Comparison of ENCODE assay signal across 9 cellular contexts in genomic region chr18:49399003-49399402, GRCh38.
DNase-seq lines count a peak whose midpoint lies in the region; ATAC-seq and TF ChIP-seq lines count a peak whose summit lies in the region.
"Had no signal": no experiment of that assay in that cellular context is flagged by ENCODE, and none has a peak within 500 bp of the region (broad histone marks: within the 10 kb centered on the region; RNA-seq: fewer than 3 reads in every experiment).

No MANE protein-coding gene starts in this region.

- peaks cover 6% of the 10 kb centered on the region for H3K9me3 Mint-ChIP-seq in activated CD8-positive, alpha-beta memory T cell treated with anti-CD3 and anti-CD28 coated beads, Interleukin-2, amount 10 ng/mL, durations not matched to agents 7 days and 5 days (ENCODE audit: low read depth)
- H3K9me3 Mint-ChIP-seq in chondrocyte (ENCODE audit: low read depth): peaks cover 7% of the 10 kb centered on the region

- ATAC-seq in activated CD8-positive, alpha-beta memory T cell treated with anti-CD3 and anti-CD28 coated beads, Interleukin-2, amount 10 ng/mL, durations not matched to agents 7 days and 5 days: peak; percentile 49
- peak; percentile 45 for ATAC-seq in HG03175 (IDR thresholded peaks at IDR 0.05; ENCODE audit: unreplicated experiment)

- peak overlapping the region; percentile 7 for H3K4me3 Mint-ChIP-seq in activated CD8-positive, alpha-beta memory T cell treated with anti-CD3 and anti-CD28 coated beads, Interleukin-2, amount 10 ng/mL, durations not matched to agents 7 days and 5 days
- no peak overlapping the region for H3K4me3 Mint-ChIP-seq in chondrocyte (ENCODE audit: unreplicated experiment)

- DNase-seq in activated CD8-positive, alpha-beta memory T cell treated with anti-CD3 and anti-CD28 coated beads, Interleukin-2, amount 10 ng/mL, durations not matched to agents 7 days and 5 days: no peak
- DNase-seq in activated CD8-positive, alpha-beta memory T cell treated with anti-CD3 and anti-CD28 coated beads for 24 hours: no peak
- DNase-seq in chondrocyte (ENCODE audit: low spot score): no peak
- peak in 4 of 49 donors; percentile 5 to 19 (median 12) for DNase-seq in substantia nigra (lab: John Stamatoyannopoulos, UW)
- no peak for DNase-seq in OCI-M1 (lab: John Stamatoyannopoulos, UW)
- no peak for DNase-seq in OCI-M2 (lab: John Stamatoyannopoulos, UW; ENCODE audit: unreplicated experiment)
- DNase-seq in activated gamma-delta T cell (lab: John Stamatoyannopoulos, UW): no peak

- peak overlapping the region; percentile 21 for H3K27ac Mint-ChIP-seq in activated CD8-positive, alpha-beta memory T cell treated with anti-CD3 and anti-CD28 coated beads, Interleukin-2, amount 10 ng/mL, durations not matched to agents 7 days and 5 days
- peak overlapping the region; percentile 68 for H3K27ac Mint-ChIP-seq in chondrocyte (ENCODE audit: unreplicated experiment)

- H3K4me1 Mint-ChIP-seq in activated CD8-positive, alpha-beta memory T cell treated with anti-CD3 and anti-CD28 coated beads, Interleukin-2, amount 10 ng/mL, durations not matched to agents 7 days and 5 days: peaks cover 38% of the 10 kb centered on the region
- peaks cover 17% of the 10 kb centered on the region for H3K4me1 Mint-ChIP-seq in chondrocyte (ENCODE audit: low read depth)

- H3K36me3 Mint-ChIP-seq in activated CD8-positive, alpha-beta memory T cell treated with anti-CD3 and anti-CD28 coated beads, Interleukin-2, amount 10 ng/mL, durations not matched to agents 7 days and 5 days: peaks cover 22% of the 10 kb centered on the region
- peaks cover 7% of the 10 kb centered on the region for H3K36me3 Mint-ChIP-seq in chondrocyte (ENCODE audit: low read depth)

- CTCF ChIA-PET in activated CD8-positive, alpha-beta memory T cell treated with anti-CD3 and anti-CD28 coated beads, Interleukin-2, amount 10 ng/mL, durations not matched to agents 7 days and 5 days (lab: Charles Lee): interaction anchor here (1.0 kb wide), 1 partner anchor 687 kb away, joined by 3 read pairs; no protein-coding TSS in a partner anchor

- H3K27me3 Mint-ChIP-seq in activated CD8-positive, alpha-beta memory T cell treated with anti-CD3 and anti-CD28 coated beads, Interleukin-2, amount 10 ng/mL, durations not matched to agents 7 days and 5 days: no peaks in the 10 kb centered on the region
- no peaks in the 10 kb centered on the region for H3K27me3 Mint-ChIP-seq in chondrocyte (ENCODE audit: low read depth)

- no peak for TF ChIP-seq CTCF in chondrocyte (IDR thresholded peaks at IDR 0.05)

- H3K27ac ChIP-seq in substantia nigra (ENCODE audit: low read depth, low read length, poor library complexity, severe bottlenecking): peak overlapping the region; percentile 64
- H3K27ac ChIP-seq: SJSA1 had no signal
